Comparison of ENCODE assay signal across 20 cellular contexts in the genomic region with DNA sequence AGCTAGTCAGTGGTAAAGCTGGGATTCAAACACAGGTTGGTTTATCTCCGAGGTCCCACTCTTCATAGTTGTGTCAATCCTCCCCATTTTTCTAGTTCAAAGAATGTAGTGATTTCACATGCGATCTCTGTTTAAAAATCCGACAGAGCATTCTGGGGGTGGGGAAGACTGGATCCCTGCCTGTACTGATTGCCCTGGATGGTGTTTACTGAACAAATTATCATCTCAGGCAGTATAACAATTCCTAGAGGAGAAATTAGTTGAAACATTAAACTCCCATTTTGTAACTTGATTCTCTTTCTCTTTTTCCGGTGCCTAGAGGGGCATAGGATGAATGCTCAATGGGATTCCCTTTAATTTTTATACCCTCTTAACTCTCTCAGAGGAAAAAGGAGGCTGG. TPM values are rescaled to one million over a fixed set of nuclear protein-coding genes. Genes with fewer than 3 reads are reported as not detected.
DNase-seq lines count a peak whose midpoint lies in the region; ATAC-seq, FAIRE-seq and TF ChIP-seq lines count a peak whose summit lies in the region.
"Had no signal": no experiment of that assay in that cellular context is flagged by ENCODE, and none has a peak within 500 bp of the region (broad histone marks: within the 10 kb centered on the region; RNA-seq: fewer than 3 reads in every experiment).

No MANE protein-coding gene starts in this region.

- H3K36me3 ChIP-seq in liver (ENCODE audit: control insufficient read depth in 4 of 4, insufficient read depth in 3 of 4, low read depth in 1 of 4, low read length in 3 of 4) (no peaks in the 10 kb centered on the region), HepG2 (replicated peaks in 1 of 2; ENCODE audit: control insufficient read depth in 1 of 2, insufficient read depth in 2 of 2, low read length in 2 of 2) (no peaks in the 10 kb centered on the region)
- no peaks in the 10 kb centered on the region for H3K36me3 ChIP-seq in CD4-positive, alpha-beta memory T cell (ENCODE audit: insufficient read depth, low read length)

- H3K4me1 ChIP-seq in liver (ENCODE audit: control insufficient read depth in 4 of 4, insufficient read depth in 4 of 4, low read length in 3 of 4) (peaks cover 4 to 18% (median 15%) of the 10 kb centered on the region in 4 donors), HepG2 (ENCODE audit: insufficient read depth, low read length) (no peaks in the 10 kb centered on the region)
- no peaks in the 10 kb centered on the region for H3K4me1 ChIP-seq in CD4-positive, alpha-beta memory T cell (ENCODE audit: insufficient read depth, low read length)
- H3K4me1 ChIP-seq: Caco-2 had no signal

- H3K9me3 ChIP-seq in liver (ENCODE audit: control insufficient read depth in 4 of 4, low read length in 3 of 4) (no peaks in the 10 kb centered on the region), HepG2 (ENCODE audit: low read length) (no peaks in the 10 kb centered on the region)
- H3K9me3 ChIP-seq in CD4-positive, alpha-beta memory T cell (ENCODE audit: control insufficient read depth in 1 of 2, low read length in 2 of 2), result no peaks in the 10 kb centered on the region
- H3K9me3 ChIP-seq: Caco-2 had no signal

- H3K4me3 ChIP-seq in liver (ENCODE audit: low read depth in 1 of 3, low read length in 3 of 3) (peak overlapping the region in 2 of 3 donors; percentile 22 to 35), HepG2 (replicated peaks in 1 of 3; ENCODE audit: insufficient read depth in 1 of 3, low read depth in 2 of 3, low read length in 3 of 3) (no peak overlapping the region)
- H3K4me3 ChIP-seq in CD4-positive, alpha-beta memory T cell (ENCODE audit: low read length in 2 of 2), result no peak overlapping the region

- FAIRE-seq in HepG2 (lab: Jason Lieb, UNC), result no peak
- FAIRE-seq: D721Med, G401.6, GM12891, GM19239 had no signal

- H3K4me1 Mint-ChIP-seq in CD4-positive, alpha-beta memory T cell, result no peaks in the 10 kb centered on the region
- H3K4me1 Mint-ChIP-seq in natural killer cell treated with Interleukin-12 subunit alpha and Interleukin-12 subunit beta and Interleukin-15 and Interleukin-18, amount 100 ng/mL, for 72 hours (ENCODE audit: low read depth in 2 of 2), result no peaks in the 10 kb centered on the region
- H3K4me1 Mint-ChIP-seq: CD4-positive, CD25-positive, alpha-beta regulatory T cell had no signal

- TF ChIP-seq RAD21 in liver (IDR thresholded peaks at IDR 0.05) (no peak), HepG2 (CRISPR knock-in tag; IDR thresholded peaks at IDR 0.05) (no peak)

- no peaks in the 10 kb centered on the region for H3K27me3 ChIP-seq in liver (ENCODE audit: control insufficient read depth in 4 of 4, insufficient read depth in 4 of 4, low read length in 3 of 4)
- no peaks in the 10 kb centered on the region for H3K27me3 ChIP-seq in HepG2 (ENCODE audit: control insufficient read depth in 1 of 2, insufficient read depth in 2 of 2, low read length in 2 of 2)
- H3K27me3 ChIP-seq in CD4-positive, alpha-beta memory T cell (ENCODE audit: insufficient read depth, low read length), result peaks cover 4% of the 10 kb centered on the region

- 34% methylated on average over 4 of the region's 4 CpGs for WGBS in liver
- 33% methylated on average over 4 of the region's 4 CpGs for WGBS in HepG2 (ENCODE audit: low lambda C conversion rate)

- in situ Hi-C loops in HepG2 (cut with HindIII; ENCODE audit: extremely low pct_ligation_motif_present, low pct_unique_long_range_greater_than_20kb), result no loop called here

- DNase-seq in HepG2 (ENCODE audit: low spot score) (no peak), NCI-H748 (lab: John Stamatoyannopoulos, UW; ENCODE audit: unreplicated experiment) (peak; percentile 40), left colon (no peak), activated gamma-delta T cell treated with Interleukin-2 at 50 U/mL for 16 hours (no peak)
- no peak for DNase-seq in CD4-positive, alpha-beta memory T cell
- no peak for DNase-seq in natural killer cell treated with Interleukin-12 subunit alpha and Interleukin-12 subunit beta and Interleukin-15 and Interleukin-18, amount 100 ng/mL, for 72 hours (ENCODE audit: low spot score)
- DNase-seq: 8988T; Caco-2; CD4-positive, CD25-positive, alpha-beta regulatory T cell; GOT3; H7 had no signal

- H3K27ac Mint-ChIP-seq in CD4-positive, alpha-beta memory T cell, result no peak overlapping the region
- no peak overlapping the region for H3K27ac Mint-ChIP-seq in natural killer cell treated with Interleukin-12 subunit alpha and Interleukin-12 subunit beta and Interleukin-15 and Interleukin-18, amount 100 ng/mL, for 72 hours
- H3K27ac Mint-ChIP-seq: CD4-positive, CD25-positive, alpha-beta regulatory T cell had no signal

- TF ChIP-seq POLR2A in HepG2 (IDR thresholded peaks at IDR 0.05; ENCODE audit: insufficient read depth in 1 of 2, low read depth in 2 of 2, low read length in 2 of 2), result no peak

- intact Hi-C loops in HepG2 (cut with micrococcal nuclease; ENCODE audit: unreplicated experiment) (no loop called here), left colon (cut with DNase I, micrococcal nuclease) (no loop called here)
- intact Hi-C loops in CD4-positive, alpha-beta memory T cell (cut with micrococcal nuclease), result no loop called here

- H4K20me1 ChIP-seq in HepG2 (ENCODE audit: insufficient read depth, low read length), result no peaks in the 10 kb centered on the region

- ATAC-seq in HepG2 (no peak), left colon (peak; percentile 45)
- ATAC-seq in natural killer cell treated with Interleukin-12 subunit alpha and Interleukin-12 subunit beta and Interleukin-15 and Interleukin-18, amount 100 ng/mL, for 72 hours, result no peak
- ATAC-seq: HCT116 had no signal

- H3K9ac ChIP-seq in liver (ENCODE audit: low read depth in 1 of 2, low read length in 2 of 2) (no peak overlapping the region), HepG2 (ENCODE audit: insufficient read depth, low read depth, low read length) (no peak overlapping the region)

- no peaks in the 10 kb centered on the region for H3K36me3 Mint-ChIP-seq in CD4-positive, alpha-beta memory T cell
- H3K36me3 Mint-ChIP-seq in natural killer cell treated with Interleukin-12 subunit alpha and Interleukin-12 subunit beta and Interleukin-15 and Interleukin-18, amount 100 ng/mL, for 72 hours, result no peaks in the 10 kb centered on the region
- H3K36me3 Mint-ChIP-seq: CD4-positive, CD25-positive, alpha-beta regulatory T cell had no signal

- TF ChIP-seq CTCF in liver (IDR thresholded peaks at IDR 0.05; ENCODE audit: low read depth, low read length, missing input control), result no peak
- TF ChIP-seq CTCF in HepG2 (CRISPR knock-in tag; IDR thresholded peaks at IDR 0.05), result no peak

- no peaks in the 10 kb centered on the region for H3K79me2 ChIP-seq in HepG2 (ENCODE audit: insufficient read depth, low read length)

- CTCF ChIA-PET in HepG2 (lab: Yijun Ruan, JAX; ENCODE audit: low intra/inter-chr PET ratio, low total read pairs), result no interaction called here
- CTCF ChIA-PET in CD4-positive, alpha-beta memory T cell (lab: Charles Lee; ENCODE audit: partially characterized antibody), result no interaction called here

- TF ChIP-seq EP300 in HepG2 (IDR thresholded peaks at IDR 0.05; ENCODE audit: low read depth in 2 of 2, low read length in 2 of 2) (no peak), HepG2 (CRISPR knock-in tag; IDR thresholded peaks at IDR 0.05; ENCODE audit: borderline replicate concordance) (no peak)

- H3K9me3 Mint-ChIP-seq in CD4-positive, alpha-beta memory T cell, result peaks cover 0 to 2% (median 0%) of the 10 kb centered on the region in 8 donors
- H3K9me3 Mint-ChIP-seq in natural killer cell treated with Interleukin-12 subunit alpha and Interleukin-12 subunit beta and Interleukin-15 and Interleukin-18, amount 100 ng/mL, for 72 hours, result no peaks in the 10 kb centered on the region

- no peak overlapping the region for H2AFZ ChIP-seq in HepG2 (ENCODE audit: low read length)

- H3K27me3 Mint-ChIP-seq in CD4-positive, alpha-beta memory T cell, result peaks cover 16 to 26% of the 10 kb centered on the region in 2 donors
- peaks cover 17 to 23% of the 10 kb centered on the region in 2 donors for H3K27me3 Mint-ChIP-seq in natural killer cell treated with Interleukin-12 subunit alpha and Interleukin-12 subunit beta and Interleukin-15 and Interleukin-18, amount 100 ng/mL, for 72 hours

- H3K27ac ChIP-seq in liver (ENCODE audit: low read depth in 1 of 2, low read length in 2 of 2), result peak overlapping the region in 1 of 2 donors; percentile 22
- H3K27ac ChIP-seq in HepG2 (ENCODE audit: extremely low read length, insufficient read depth, low read length), result no peak overlapping the region
- H3K27ac ChIP-seq in CD4-positive, alpha-beta memory T cell (ENCODE audit: low read depth, low read length), result no peak overlapping the region

- POLR2A ChIA-PET in HepG2 (lab: Yijun Ruan, JAX), result no interaction called here
- POLR2A ChIA-PET in CD4-positive, alpha-beta memory T cell (lab: Charles Lee; ENCODE audit: partially characterized antibody), result no interaction called here

- no peak overlapping the region for H3K4me2 ChIP-seq in HepG2 (ENCODE audit: low read depth, low read length)

- BruUV-seq in HepG2 (replicated peaks; lab: Mats Ljungman, UMichigan), result no TSS peak

- no peak overlapping the region for H3K4me3 Mint-ChIP-seq in CD4-positive, alpha-beta memory T cell
- no peak overlapping the region for H3K4me3 Mint-ChIP-seq in natural killer cell treated with Interleukin-12 subunit alpha and Interleukin-12 subunit beta and Interleukin-15 and Interleukin-18, amount 100 ng/mL, for 72 hours
- H3K4me3 Mint-ChIP-seq: CD4-positive, CD25-positive, alpha-beta regulatory T cell had no signal

RNA-seq across cellular contexts. Expression of a gene that starts 10.1 kb away (rescaled TPM):
- under 1 TPM in 1 of 2 donors, not detected in 1; 0.08 TPM for total RNA-seq in liver
- polyA plus RNA-seq in liver, result under 1 TPM; 0.10 to 0.13 TPM
- not detected in 2 replicates for total RNA-seq in HepG2 (2016; rRNA removed; fragmentation: Illumina TruSeq; extraction: Trizol)
- total RNA-seq in HepG2 (2016; cell fraction: cytosol; rRNA removed; fragmentation: Illumina TruSeq; extraction: Trizol; ENCODE audit: low read depth), result not detected in 2 replicates
- total RNA-seq in HepG2 (2016; cell fraction: insoluble cytoplasmic fraction; rRNA removed; fragmentation: Illumina TruSeq; extraction: Trizol), result not detected in 2 replicates
- total RNA-seq in HepG2 (2016; cell fraction: membrane; rRNA removed; fragmentation: Illumina TruSeq; extraction: Trizol), result not detected in 2 replicates
- not detected in 2 replicates for total RNA-seq in HepG2 (2016; cell fraction: nucleus; rRNA removed; fragmentation: Illumina TruSeq; extraction: Trizol)
- not detected in 2 replicates for polyA plus RNA-seq in HepG2 (2011; rRNA removed)
- not detected in 2 replicates for polyA plus RNA-seq in HepG2 (2011; cell fraction: cytosol; rRNA removed)
- polyA plus RNA-seq in HepG2 (2011; cell fraction: nucleus; rRNA removed), result not detected in 2 replicates
- not detected in 2 replicates for polyA plus RNA-seq in HepG2 (2012)
- polyA plus RNA-seq in HepG2 (2016; cell fraction: cytosol; fragmentation: Illumina TruSeq; extraction: Trizol; ENCODE audit: low read depth), result not detected in 2 replicates
- not detected in 2 replicates for polyA plus RNA-seq in HepG2 (2016; cell fraction: insoluble cytoplasmic fraction; fragmentation: Illumina TruSeq; extraction: Trizol; ENCODE audit: low read depth)
- not detected in 2 replicates for polyA plus RNA-seq in HepG2 (2016; cell fraction: membrane; fragmentation: Illumina TruSeq; extraction: Trizol; ENCODE audit: low read depth)
- polyA plus RNA-seq in HepG2 (2016; cell fraction: nucleus; fragmentation: Illumina TruSeq; extraction: Trizol; ENCODE audit: insufficient read depth, low read depth), result not detected in 2 replicates
- not detected in 2 replicates for polyA minus RNA-seq in HepG2 (2011; rRNA and poly(A)+ RNA removed; ENCODE audit: low replicate concordance)
- polyA minus RNA-seq in HepG2 (2011; cell fraction: cytosol; rRNA and poly(A)+ RNA removed), result not detected in 2 replicates
- polyA minus RNA-seq in HepG2 (2011; cell fraction: nucleus; rRNA and poly(A)+ RNA removed), result not detected in 2 replicates
- 10 to 100 TPM; 25.5 to 56.8 TPM for total RNA-seq in left colon
- not detected for total RNA-seq in CD4-positive, alpha-beta memory T cell
- not detected for polyA plus RNA-seq in CD4-positive, alpha-beta memory T cell
- not detected for total RNA-seq in natural killer cell treated with Interleukin-12 subunit alpha and Interleukin-12 subunit beta and Interleukin-15 and Interleukin-18, amount 100 ng/mL, for 72 hours
- total RNA-seq: A673; Caco-2; CD4-positive, CD25-positive, alpha-beta regulatory T cell; H7; HT-29 had no signal
- polyA plus RNA-seq: AG04450; CD4-positive, CD25-positive, alpha-beta regulatory T cell had no signal

Comparison
In these comparisons a context has a peak if more than half of its experiments do, and no peak if none do; other contexts are left out.
1. H3K4me3 ChIP-seq: peak in liver (2 of 3); none in HepG2 (0 of 3) and CD4-positive, alpha-beta memory T cell (0 of 2).
2. RNA of a gene that starts 10.1 kb away (total RNA-seq): 25.5 to 56.8 TPM in left colon; 0.08 TPM in liver, not detected in HepG2, not detected in CD4-positive, alpha-beta memory T cell and not detected in natural killer cell treated with Interleukin-12 subunit alpha and Interleukin-12 subunit beta and Interleukin-15 and Interleukin-18, amount 100 ng/mL, for 72 hours; every median in the first group is over 10 times any median in the second.